In genomic region chr1:215423288-215423687, GRCh38 we compare ENCODE assay signal across 31 cellular contexts.
"Had no signal": no experiment of that assay in that cellular context is flagged by ENCODE, and none has a peak within 500 bp of the region (broad histone marks: within the 10 kb centered on the region; RNA-seq: fewer than 3 reads in every experiment).

No MANE protein-coding gene starts in this region.

- H3K9me3 ChIP-seq: neutrophil, ovary, psoas muscle, testis, upper lobe of left lung, vagina had no signal

- ATAC-seq: naive thymus-derived CD4-positive, alpha-beta T cell; natural killer cell; psoas muscle; right cardiac atrium; sciatic nerve; stimulated activated memory B cell treated with anti-CD40 and anti-IgM and Interleukin-4, amounts not matched to agents 10 μg/mL and 1 μg/mL and 100 μg/mL, for 72 hours; stimulated activated naive CD8-positive, alpha-beta T cell treated with anti-CD3 and anti-CD28 coated beads, Interleukin-15, amount 100 ng/mL, for 72 hours; stimulated activated naive CD8-positive, alpha-beta T cell treated with anti-CD3 and anti-CD28 coated beads, Interleukin-15, Interleukin-2, amounts not matched to agents 100 U/mL and 50 U/mL, for 24 hours had no signal

- H2AFZ ChIP-seq: parathyroid adenoma had no signal

- H3K79me2 ChIP-seq: parathyroid adenoma had no signal

- H3K27me3 ChIP-seq: neutrophil, ovary, spleen, suprapubic skin, testis, tibial artery, transverse colon, upper lobe of left lung, vagina had no signal

- DNase-seq: naive thymus-derived CD4-positive, alpha-beta T cell; natural killer cell; nucleus accumbens; ovary; psoas muscle; right cardiac atrium; spleen; stimulated activated CD4-positive, alpha-beta T cell treated with anti-CD3 and anti-CD28 coated beads, Interleukin-12 subunit alpha, Interleukin-12 subunit beta, amount 100 ng/mL, for 4 hours; stimulated activated CD4-positive, alpha-beta T cell treated with anti-CD3 and anti-CD28 coated beads, Interleukin-1b, Interleukin-23, amount 100 ng/mL, for 48 hours; stimulated activated CD4-positive, alpha-beta T cell treated with anti-CD3 and anti-CD28 coated beads, Interleukin-4, amount 100 ng/mL, for 1 hour; stimulated activated CD4-positive, alpha-beta T cell treated with anti-CD3 and anti-CD28 coated beads, Interleukin-4, amount 100 ng/mL, for 4 hours; stimulated activated CD8-positive, alpha-beta memory T cell treated with anti-CD3 and anti-CD28 coated beads, Interleukin-4, amount 100 ng/mL, for 48 hours; stimulated activated naive CD4-positive, alpha-beta T cell; stimulated activated naive CD8-positive, alpha-beta T cell treated with anti-CD3 and anti-CD28 coated beads, Interleukin-15, amount 100 ng/mL, for 72 hours; stimulated activated naive CD8-positive, alpha-beta T cell treated with anti-CD3 and anti-CD28 coated beads, Interleukin-15, Interleukin-2, amounts not matched to agents 100 U/mL and 50 U/mL, for 24 hours; substantia nigra; testis; tibial artery; transverse colon; upper lobe of left lung had no signal

- H3K4me3 Mint-ChIP-seq: naive thymus-derived CD4-positive, alpha-beta T cell; natural killer cell; nephron; stimulated activated memory B cell treated with anti-CD40 and anti-IgM and Interleukin-4, amounts not matched to agents 10 μg/mL and 1 μg/mL and 100 μg/mL, for 72 hours; stimulated activated naive CD8-positive, alpha-beta T cell treated with anti-CD3 and anti-CD28 coated beads, Interleukin-15, amount 100 ng/mL, for 72 hours had no signal

- H3K36me3 ChIP-seq: neutrophil, ovary, spleen, suprapubic skin, tibial artery, transverse colon, upper lobe of left lung, vagina had no signal

- H3K27ac Mint-ChIP-seq: naive thymus-derived CD4-positive, alpha-beta T cell; natural killer cell; nephron; progenitor cell of endocrine pancreas; stimulated activated memory B cell treated with anti-CD40 and anti-IgM and Interleukin-4, amounts not matched to agents 10 μg/mL and 1 μg/mL and 100 μg/mL, for 72 hours; stimulated activated naive CD8-positive, alpha-beta T cell treated with anti-CD3 and anti-CD28 coated beads, Interleukin-15, amount 100 ng/mL, for 72 hours had no signal

- H3K4me1 ChIP-seq: parathyroid adenoma, psoas muscle, testis, tibial artery, transverse colon, upper lobe of left lung, vagina had no signal

- H3K4me3 ChIP-seq: ovary, psoas muscle, skin epidermis, smooth muscle cell, spleen, suprapubic skin, testis, tibial artery, transverse colon, upper lobe of left lung, vagina had no signal

- H3K4me1 Mint-ChIP-seq: natural killer cell; stimulated activated memory B cell treated with anti-CD40 and anti-IgM and Interleukin-4, amounts not matched to agents 10 μg/mL and 1 μg/mL and 100 μg/mL, for 72 hours; stimulated activated naive CD8-positive, alpha-beta T cell treated with anti-CD3 and anti-CD28 coated beads, Interleukin-15, amount 100 ng/mL, for 72 hours had no signal

- H3K36me3 Mint-ChIP-seq: naive thymus-derived CD4-positive, alpha-beta T cell; stimulated activated memory B cell treated with anti-CD40 and anti-IgM and Interleukin-4, amounts not matched to agents 10 μg/mL and 1 μg/mL and 100 μg/mL, for 72 hours had no signal

- FAIRE-seq: urothelium cell line had no signal

- H3K9ac ChIP-seq: parathyroid adenoma had no signal

- H3K27ac ChIP-seq: neutrophil, ovary, parathyroid adenoma, psoas muscle, testis, tibial artery, transverse colon, upper lobe of left lung, vagina had no signal

- H3K4me2 ChIP-seq: smooth muscle cell had no signal

- H3K27me3 Mint-ChIP-seq: stimulated activated memory B cell treated with anti-CD40 and anti-IgM and Interleukin-4, amounts not matched to agents 10 μg/mL and 1 μg/mL and 100 μg/mL, for 72 hours; stimulated activated naive CD8-positive, alpha-beta T cell treated with anti-CD3 and anti-CD28 coated beads, Interleukin-15, amount 100 ng/mL, for 72 hours had no signal
